In the genomic region with DNA sequence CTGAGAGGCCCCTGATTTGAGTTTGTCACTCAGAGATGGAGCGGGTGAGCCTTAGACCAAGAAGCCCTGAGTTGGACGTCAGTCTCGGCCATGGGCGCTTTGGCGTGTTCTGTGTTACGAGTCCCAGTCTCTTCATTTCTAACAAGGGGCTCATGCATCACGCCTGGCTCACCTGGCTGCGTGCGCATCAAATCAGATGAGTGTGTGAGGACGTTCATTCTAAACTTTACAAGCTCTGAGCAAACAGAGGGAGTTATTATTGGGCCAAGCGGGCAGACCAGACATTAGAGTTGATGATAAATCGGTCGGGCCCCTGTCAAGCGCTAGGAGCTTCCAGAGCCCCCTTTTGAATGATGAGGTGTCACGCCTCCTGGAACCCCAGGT, we compare ENCODE assay signal across 12 cellular contexts.
DNase-seq lines count a peak whose midpoint lies in the region; ATAC-seq, FAIRE-seq and TF ChIP-seq lines count a peak whose summit lies in the region.
"Had no signal": no experiment of that assay in that cellular context is flagged by ENCODE, and none has a peak within 500 bp of the region (broad histone marks: within the 10 kb centered on the region; RNA-seq: fewer than 3 reads in every experiment).

No MANE protein-coding gene starts in this region.

- intact Hi-C loops in HepG2 (cut with micrococcal nuclease; ENCODE audit: unreplicated experiment): no loop called here
- intact Hi-C loops in right lobe of liver (cut with DNase I): no loop called here
- intact Hi-C loops in testis (cut with DNase I; ENCODE audit: low total_unique reads): no loop called here

- peak overlapping the region; percentile 65 for H3K9ac ChIP-seq in HepG2 (ENCODE audit: insufficient read depth, low read depth, low read length)
- H3K9ac ChIP-seq in mucosa of rectum (ENCODE audit: low read depth in 1 of 2, low read length in 2 of 2): peak overlapping the region; percentile 34 to 52
- no peak overlapping the region for H3K9ac ChIP-seq in SK-N-SH

- 4% methylated on average over 12 of the region's 15 CpGs for WGBS in HepG2 (ENCODE audit: low lambda C conversion rate)
- WGBS in right lobe of liver (ENCODE audit: insufficient coverage, low coverage, low lambda C conversion rate, missing lambda C conversion rate): 90% methylated on average over 7 of the region's 15 CpGs
- WGBS in SK-N-SH (ENCODE audit: low lambda C conversion rate): 96% methylated on average over 14 of the region's 15 CpGs
- WGBS in testis, 2 donors: 87 to 94% methylated on average over 14 to 15 of the region's 15 CpGs

- H3K27ac ChIP-seq in HepG2 (ENCODE audit: extremely low read length, insufficient read depth, low read length) (peak overlapping the region; percentile 83), right lobe of liver (no peak overlapping the region), Peyer's patch (peak overlapping the region in 3 of 4 donors; percentile 73 to 80 (median 79)), mucosa of rectum (ENCODE audit: low read depth in 2 of 2, low read length in 2 of 2) (peak overlapping the region; percentile 91 to 92), SK-N-SH (ENCODE audit: low read depth in 2 of 2, low read length in 1 of 2) (no peak overlapping the region), testis (no peak overlapping the region)
- H3K27ac ChIP-seq: brain microvascular endothelial cell, uterus had no signal

- H3K9me3 ChIP-seq in HepG2 (ENCODE audit: low read length) (no peaks in the 10 kb centered on the region), right lobe of liver (no peaks in the 10 kb centered on the region), Peyer's patch (no peaks in the 10 kb centered on the region), mucosa of rectum (ENCODE audit: control insufficient read depth in 2 of 2, low read length in 2 of 2) (no peaks in the 10 kb centered on the region), SK-N-SH (no peaks in the 10 kb centered on the region), testis (no peaks in the 10 kb centered on the region)
- H3K9me3 ChIP-seq: uterus had no signal

- no peaks in the 10 kb centered on the region for H3K79me2 ChIP-seq in HepG2 (ENCODE audit: insufficient read depth, low read length)
- H3K79me2 ChIP-seq in SK-N-SH (ENCODE audit: insufficient read depth): no peaks in the 10 kb centered on the region

- H3K4me2 ChIP-seq in HepG2 (ENCODE audit: low read depth, low read length) (peak overlapping the region; percentile 89), SK-N-SH (no peak overlapping the region)

- no peaks in the 10 kb centered on the region for H3K27me3 ChIP-seq in HepG2 (ENCODE audit: control insufficient read depth in 1 of 2, insufficient read depth in 2 of 2, low read length in 2 of 2)
- no peaks in the 10 kb centered on the region for H3K27me3 ChIP-seq in right lobe of liver
- H3K27me3 ChIP-seq in Peyer's patch: no peaks in the 10 kb centered on the region
- no peaks in the 10 kb centered on the region for H3K27me3 ChIP-seq in mucosa of rectum (ENCODE audit: control insufficient read depth in 2 of 2, insufficient read depth in 2 of 2, low read length in 2 of 2)
- H3K27me3 ChIP-seq in SK-N-SH (ENCODE audit: insufficient read depth): no peaks in the 10 kb centered on the region
- no peaks in the 10 kb centered on the region for H3K27me3 ChIP-seq in testis
- H3K27me3 ChIP-seq: brain microvascular endothelial cell, uterus had no signal

- CTCF ChIA-PET in HepG2 (lab: Yijun Ruan, JAX; ENCODE audit: low intra/inter-chr PET ratio, low total read pairs): interaction anchor here (0.7 kb wide), 1 partner anchor 114 kb away, joined by 3 read pairs; no protein-coding TSS in a partner anchor
- CTCF ChIA-PET in SK-N-SH (lab: Yijun Ruan, JAX): interaction anchor here (0.6 to 2.7 kb wide), 5 partner anchors 9 to 354 kb away, joined by 3 to 12 read pairs (median 4); no protein-coding TSS in a partner anchor

- BruUV-seq in HepG2 (replicated peaks; lab: Mats Ljungman, UMichigan): no TSS peak

- POLR2A ChIA-PET in HepG2 (lab: Yijun Ruan, JAX) (interaction anchor here (0.6 to 3.5 kb wide), 10 partner anchors 10 to 244 kb away, joined by 3 to 60 read pairs (median 4); a partner anchor contains a TSS), SK-N-SH (lab: Yijun Ruan, JAX) (no interaction called here)

- TF ChIP-seq POLR2A in HepG2 (IDR thresholded peaks at IDR 0.05; ENCODE audit: insufficient read depth in 1 of 2, low read depth in 2 of 2, low read length in 2 of 2): no peak
- TF ChIP-seq POLR2A in right lobe of liver (IDR thresholded peaks at IDR 0.05): no peak
- no peak for TF ChIP-seq POLR2A in Peyer's patch (IDR thresholded peaks at IDR 0.05)
- TF ChIP-seq POLR2A in testis (IDR thresholded peaks at IDR 0.05): no peak

- H4K20me1 ChIP-seq in HepG2 (ENCODE audit: insufficient read depth, low read length) (no peaks in the 10 kb centered on the region), SK-N-SH (ENCODE audit: insufficient read depth) (no peaks in the 10 kb centered on the region)

- H3F3A ChIP-seq in SK-N-SH (replicated peaks; ENCODE audit: insufficient read depth): no peaks in the 10 kb centered on the region

- no peak for DNase-seq in HepG2 (ENCODE audit: low spot score)
- DNase-seq in right lobe of liver: no peak
- DNase-seq in Peyer's patch: no peak
- no peak for DNase-seq in cortex of kidney (lab: John Stamatoyannopoulos, UW)
- no peak for DNase-seq in SK-N-SH
- no peak for DNase-seq in testis
- DNase-seq: activated T-cell treated with anti-CD3 and anti-CD28 coated beads, Interleukin-2, amount 50 U/mL, for 4 hours; brain microvascular endothelial cell had no signal

- no peak for ATAC-seq in HepG2
- no peak for ATAC-seq in right lobe of liver
- ATAC-seq in GM18867 (IDR thresholded peaks at IDR 0.05; ENCODE audit: unreplicated experiment): no peak
- ATAC-seq: activated T-cell treated with anti-CD3 and anti-CD28 coated beads, Interleukin-2, amount 50 U/mL, for 4 hours had no signal

- TF ChIP-seq EP300 in HepG2 (IDR thresholded peaks at IDR 0.05; ENCODE audit: low read depth in 2 of 2, low read length in 2 of 2): no peak
- TF ChIP-seq EP300 in HepG2 (CRISPR knock-in tag; IDR thresholded peaks at IDR 0.05; ENCODE audit: borderline replicate concordance): no peak
- no peak for TF ChIP-seq EP300 in SK-N-SH (IDR thresholded peaks at IDR 0.05; ENCODE audit: borderline replicate concordance in 1 of 2, low read depth in 1 of 2, low read length in 1 of 2)

- H3K9me2 ChIP-seq in SK-N-SH: no peaks in the 10 kb centered on the region

- H2AFZ ChIP-seq in HepG2 (ENCODE audit: low read length) (no peak overlapping the region), SK-N-SH (ENCODE audit: low read depth) (no peak overlapping the region)

- no peak for TF ChIP-seq CTCF in HepG2 (CRISPR knock-in tag; IDR thresholded peaks at IDR 0.05)
- no peak for TF ChIP-seq CTCF in right lobe of liver (IDR thresholded peaks at IDR 0.05)
- no peak for TF ChIP-seq CTCF in Peyer's patch (IDR thresholded peaks at IDR 0.05)
- no peak for TF ChIP-seq CTCF in SK-N-SH (IDR thresholded peaks at IDR 0.05)
- no peak for TF ChIP-seq CTCF in testis (IDR thresholded peaks at IDR 0.05)

- in situ Hi-C loops in HepG2 (cut with HindIII; ENCODE audit: extremely low pct_ligation_motif_present, low pct_unique_long_range_greater_than_20kb): loop anchor here (10.0 kb wide), 1 partner anchor 209 kb away; no protein-coding TSS in a partner anchor

- H3K36me3 ChIP-seq in HepG2 (replicated peaks in 1 of 2; ENCODE audit: control insufficient read depth in 1 of 2, insufficient read depth in 2 of 2, low read length in 2 of 2) (no peaks in the 10 kb centered on the region), right lobe of liver (no peaks in the 10 kb centered on the region), Peyer's patch (no peaks in the 10 kb centered on the region), mucosa of rectum (ENCODE audit: control insufficient read depth in 2 of 2, insufficient read depth in 2 of 2, low read length in 2 of 2) (no peaks in the 10 kb centered on the region), SK-N-SH (replicated peaks in 1 of 2; ENCODE audit: control insufficient read depth in 1 of 2, insufficient read depth in 2 of 2, low read length in 1 of 2) (no peaks in the 10 kb centered on the region), testis (ENCODE audit: low read depth, missing control alignments) (no peaks in the 10 kb centered on the region)
- H3K36me3 ChIP-seq: brain microvascular endothelial cell, uterus had no signal

- FAIRE-seq in HepG2 (lab: Jason Lieb, UNC): no peak
- FAIRE-seq: GM18507 had no signal

- TF ChIP-seq RAD21 in HepG2 (CRISPR knock-in tag; IDR thresholded peaks at IDR 0.05): no peak
- no peak for TF ChIP-seq RAD21 in SK-N-SH (IDR thresholded peaks at IDR 0.05; ENCODE audit: low read length)

- H3K4me3 ChIP-seq in HepG2 (replicated peaks in 1 of 3; ENCODE audit: insufficient read depth in 1 of 3, low read depth in 2 of 3, low read length in 3 of 3) (peak overlapping the region; percentile 11 to 56 (median 20); a peak in 2 of 6 replicates), right lobe of liver (no peak overlapping the region), Peyer's patch (no peak overlapping the region), mucosa of rectum (ENCODE audit: low read length in 2 of 2) (no peak overlapping the region), SK-N-SH (ENCODE audit: low read depth in 2 of 2, low read length in 1 of 2) (no peak overlapping the region), testis (no peak overlapping the region)
- H3K4me3 ChIP-seq: uterus had no signal

- peaks cover 91% of the 10 kb centered on the region for H3K4me1 ChIP-seq in HepG2 (ENCODE audit: insufficient read depth, low read length)
- no peaks in the 10 kb centered on the region for H3K4me1 ChIP-seq in right lobe of liver
- H3K4me1 ChIP-seq in Peyer's patch: peaks cover 0 to 71% (median 13%) of the 10 kb centered on the region in 4 donors
- peaks cover 52 to 68% of the 10 kb centered on the region in 2 donors for H3K4me1 ChIP-seq in mucosa of rectum (ENCODE audit: control insufficient read depth in 2 of 2, insufficient read depth in 2 of 2, low read length in 2 of 2)
- H3K4me1 ChIP-seq in SK-N-SH (ENCODE audit: control insufficient read depth in 1 of 2, insufficient read depth in 2 of 2, low read depth in 1 of 2, low read length in 1 of 2): peaks cover 0 to 29% of the 10 kb centered on the region in 2 experiments; a peak in 1 of 4 replicates
- peaks cover 26% of the 10 kb centered on the region for H3K4me1 ChIP-seq in testis
- H3K4me1 ChIP-seq: uterus had no signal

TF ChIP-seq in HepG2, 621 proteins besides CTCF, POLR2A, EP300 and RAD21 (continues in another document):
- TF ChIP-seq ZNF44 (CRISPR knock-in tag; IDR thresholded peaks at IDR 0.05) (0 out of 2 replicates have a peak, but pooled peaks have one; percentile 11), ARHGAP35 (CRISPR knock-in tag; IDR thresholded peaks at IDR 0.05; ENCODE audit: borderline replicate concordance) (no peak)

TF ChIP-seq in SK-N-SH, 30 proteins besides CTCF, POLR2A, EP300 and RAD21 (continues in another document):
- TF ChIP-seq POLR2AphosphoS5 (IDR thresholded peaks at IDR 0.05; ENCODE audit: low read depth, low read length): no peak
- TF ChIP-seq, protein P1, sequence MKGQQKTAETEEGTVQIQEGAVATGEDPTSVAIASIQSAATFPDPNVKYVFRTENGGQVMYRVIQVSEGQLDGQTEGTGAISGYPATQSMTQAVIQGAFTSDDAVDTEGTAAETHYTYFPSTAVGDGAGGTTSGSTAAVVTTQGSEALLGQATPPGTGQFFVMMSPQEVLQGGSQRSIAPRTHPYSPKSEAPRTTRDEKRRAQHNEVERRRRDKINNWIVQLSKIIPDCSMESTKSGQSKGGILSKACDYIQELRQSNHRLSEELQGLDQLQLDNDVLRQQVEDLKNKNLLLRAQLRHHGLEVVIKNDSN (IDR thresholded peaks at IDR 0.05; ENCODE audit: borderline replicate concordance, low read depth): no peak

Comparison
In these comparisons a context has a peak if more than half of its experiments do, and no peak if none do; other contexts are left out.
1. H3K27ac ChIP-seq: peak in HepG2 (single experiment), Peyer's patch (3 of 4) and mucosa of rectum (2 of 2); none in right lobe of liver (0 of 3), SK-N-SH (0 of 2) and testis (0 of 2).
2. H3K4me3 ChIP-seq: peak in HepG2 (3 of 3); none in right lobe of liver (0 of 3), Peyer's patch (0 of 4), mucosa of rectum (0 of 2), SK-N-SH (0 of 2) and testis (0 of 2).